25 cellular contexts compared by ENCODE assay signal in the genomic region with DNA sequence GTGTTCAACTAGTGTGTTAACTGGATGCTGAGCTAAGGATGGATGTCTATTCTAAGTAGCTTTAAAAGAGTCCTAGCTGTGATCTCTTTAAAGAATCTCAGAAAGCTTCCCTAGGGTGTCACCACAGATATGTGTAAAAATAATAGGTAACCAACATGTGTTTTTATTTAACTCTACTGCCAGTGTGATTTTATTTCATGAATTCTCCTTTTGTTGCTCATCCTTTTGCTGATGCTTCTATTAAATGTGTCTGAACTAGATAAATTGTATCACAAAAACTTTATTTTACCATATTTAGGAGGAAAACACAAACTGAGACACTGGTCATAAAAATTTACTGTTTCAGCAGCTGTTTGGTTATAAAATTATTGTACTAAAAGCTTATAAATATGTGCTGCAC.
DNase-seq lines count a peak whose midpoint lies in the region; TF ChIP-seq lines count a peak whose summit lies in the region.
"Had no signal": no experiment of that assay in that cellular context is flagged by ENCODE, and none has a peak within 500 bp of the region (broad histone marks: within the 10 kb centered on the region; RNA-seq: fewer than 3 reads in every experiment).

No MANE protein-coding gene starts in this region.

- no peaks in the 10 kb centered on the region for H3K4me1 Mint-ChIP-seq in immature natural killer cell
- H3K4me1 Mint-ChIP-seq: activated CD4-positive, alpha-beta T cell treated with anti-CD3 and anti-CD28 coated beads, Interleukin-2, amount 10 ng/mL, durations not matched to agents 7 days and 5 days; CD8-positive, alpha-beta memory T cell; naive thymus-derived CD8-positive, alpha-beta T cell had no signal

- H4K20me1 ChIP-seq in SU-DHL-6 (ENCODE audit: low read depth, low read length) = no peaks in the 10 kb centered on the region

- H3K9me3 ChIP-seq in SU-DHL-6 (ENCODE audit: insufficient read depth, low read length) = no peaks in the 10 kb centered on the region
- H3K9me3 ChIP-seq in skeletal muscle satellite cell (replicated peaks; ENCODE audit: low read length) = no peaks in the 10 kb centered on the region
- H3K9me3 ChIP-seq: thyroid gland had no signal

- peaks cover 23% of the 10 kb centered on the region for H3K4me1 ChIP-seq in skeletal muscle satellite cell (ENCODE audit: control insufficient read depth, insufficient read depth, low read length)
- H3K4me1 ChIP-seq: thyroid gland had no signal

- H2AFZ ChIP-seq in SU-DHL-6 (ENCODE audit: low read depth, low read length, severe bottlenecking) = peak overlapping the region; percentile 68

- no peaks in the 10 kb centered on the region for H3K79me2 ChIP-seq in SU-DHL-6 (ENCODE audit: insufficient read depth, low read length)

- no peak overlapping the region for H3K27ac Mint-ChIP-seq in immature natural killer cell
- H3K27ac Mint-ChIP-seq: activated CD4-positive, alpha-beta T cell treated with anti-CD3 and anti-CD28 coated beads, Interleukin-2, amount 10 ng/mL, durations not matched to agents 7 days and 5 days; activated T-cell treated with anti-CD3 and anti-CD28 coated beads, Interleukin-2, amount 50 U/mL, for 72 hours; CD8-positive, alpha-beta memory T cell; naive thymus-derived CD8-positive, alpha-beta T cell; stimulated activated naive CD8-positive, alpha-beta T cell treated with anti-CD3 and anti-CD28 coated beads, Interleukin-15, Interleukin-2, amounts not matched to agents 100 ng/mL and 50 ng/mL, for 24 hours had no signal

- H3K9me3 Mint-ChIP-seq in immature natural killer cell = peaks cover 0 to 14% (median 4%) of the 10 kb centered on the region in 6 donors
- H3K9me3 Mint-ChIP-seq: activated CD4-positive, alpha-beta T cell treated with anti-CD3 and anti-CD28 coated beads, Interleukin-2, amount 10 ng/mL, durations not matched to agents 7 days and 5 days; stimulated activated naive CD8-positive, alpha-beta T cell treated with anti-CD3 and anti-CD28 coated beads, Interleukin-15, Interleukin-2, amounts not matched to agents 100 ng/mL and 50 ng/mL, for 24 hours had no signal

- H3K4me3 ChIP-seq in SU-DHL-6 (ENCODE audit: insufficient read depth, low read length, poor library complexity, severe bottlenecking) = no peak overlapping the region
- H3K4me3 ChIP-seq in fibroblast of the aortic adventitia (ENCODE audit: low read depth, low read length) = no peak overlapping the region
- H3K4me3 ChIP-seq in skeletal muscle satellite cell (ENCODE audit: low read length) = no peak overlapping the region
- H3K4me3 ChIP-seq: thyroid gland had no signal

- no peak overlapping the region for H3K27ac ChIP-seq in SU-DHL-6 (ENCODE audit: low read depth, low read length)
- H3K27ac ChIP-seq: thyroid gland had no signal

- no peak overlapping the region for H3K4me3 Mint-ChIP-seq in immature natural killer cell
- H3K4me3 Mint-ChIP-seq: activated CD4-positive, alpha-beta T cell treated with anti-CD3 and anti-CD28 coated beads, Interleukin-2, amount 10 ng/mL, durations not matched to agents 7 days and 5 days; activated T-cell treated with anti-CD3 and anti-CD28 coated beads, Interleukin-2, amount 50 U/mL, for 72 hours; CD8-positive, alpha-beta memory T cell; mesothelial cell of epicardium; naive thymus-derived CD8-positive, alpha-beta T cell; stimulated activated naive CD8-positive, alpha-beta T cell treated with anti-CD3 and anti-CD28 coated beads, Interleukin-15, Interleukin-2, amounts not matched to agents 100 ng/mL and 50 ng/mL, for 24 hours had no signal

- no peaks in the 10 kb centered on the region for H3K36me3 Mint-ChIP-seq in immature natural killer cell
- H3K36me3 Mint-ChIP-seq: CD8-positive, alpha-beta memory T cell had no signal

- H3K27me3 Mint-ChIP-seq in immature natural killer cell (ENCODE audit: low read depth in 3 of 3) = peaks cover 0 to 4% (median 0%) of the 10 kb centered on the region in 3 donors
- H3K27me3 Mint-ChIP-seq: activated CD4-positive, alpha-beta T cell treated with anti-CD3 and anti-CD28 coated beads, Interleukin-2, amount 10 ng/mL, durations not matched to agents 7 days and 5 days; stimulated activated naive CD8-positive, alpha-beta T cell treated with anti-CD3 and anti-CD28 coated beads, Interleukin-15, Interleukin-2, amounts not matched to agents 100 ng/mL and 50 ng/mL, for 24 hours had no signal

- no peak overlapping the region for H3K4me2 ChIP-seq in SU-DHL-6 (ENCODE audit: low read depth, low read length, poor library complexity, severe bottlenecking)
- no peak overlapping the region for H3K4me2 ChIP-seq in skeletal muscle satellite cell (ENCODE audit: low read length)

- H3K9ac ChIP-seq in SU-DHL-6 (ENCODE audit: low read length) (no peak overlapping the region), skeletal muscle satellite cell (ENCODE audit: low read depth, low read length) (peak overlapping the region; percentile 27)

- no peaks in the 10 kb centered on the region for H3F3A ChIP-seq in SU-DHL-6 (ENCODE audit: insufficient read depth)

- H3K36me3 ChIP-seq in SU-DHL-6 (ENCODE audit: low read length) (no peaks in the 10 kb centered on the region), skeletal muscle satellite cell (ENCODE audit: insufficient read depth, low read length) (no peaks in the 10 kb centered on the region)
- H3K36me3 ChIP-seq: thyroid gland had no signal

- TF ChIP-seq CTCF in SU-DHL-6 (IDR thresholded peaks at IDR 0.05; ENCODE audit: insufficient read depth, low read length, poor library complexity, severe bottlenecking) = no peak
- TF ChIP-seq CTCF in fibroblast of the aortic adventitia (IDR thresholded peaks at IDR 0.05; ENCODE audit: insufficient read depth, low read length) = no peak

- DNase-seq in GM04503 (ENCODE audit: low read depth) = peak; percentile 81
- DNase-seq in fibroblast of the aortic adventitia (ENCODE audit: low read depth) = peak; percentile 36
- DNase-seq in NCI-H1105 (lab: John Stamatoyannopoulos, UW) = no peak
- DNase-seq in immature natural killer cell = no peak
- DNase-seq in effector CD8-positive, alpha-beta T cell (lab: John Stamatoyannopoulos, UW) = no peak
- DNase-seq: activated CD4-positive, alpha-beta T cell treated with anti-CD3 and anti-CD28 coated beads, Interleukin-2, amount 10 ng/mL, durations not matched to agents 7 days and 5 days; activated naive CD4-positive, alpha-beta T cell treated with anti-CD3 and anti-CD28 coated beads, Interleukin-2, amount 50 U/mL, for 16 hours; activated T-cell treated with anti-CD3 and anti-CD28 coated beads, Interleukin-2, amount 50 U/mL, for 72 hours; caudate nucleus; CD8-positive, alpha-beta memory T cell; dermis blood vessel endothelial cell; DMS153; GOT3; hypothalamus; left ventricle myocardium superior; naive thymus-derived CD8-positive, alpha-beta T cell; NCI-H187 treated with DMSO at 0.1 percent for 48 hours; NCI-H69; occipital lobe; RPMI8226; thyroid gland had no signal

- no peaks in the 10 kb centered on the region for H3K9me2 ChIP-seq in SU-DHL-6 (replicated peaks; ENCODE audit: insufficient read depth, low read length)

- H3K27me3 ChIP-seq in SU-DHL-6 (ENCODE audit: low read length) (no peaks in the 10 kb centered on the region), skeletal muscle satellite cell (ENCODE audit: control insufficient read depth, insufficient read depth, low read length) (no peaks in the 10 kb centered on the region)
- H3K27me3 ChIP-seq: thyroid gland had no signal

Comparison
In these comparisons a context has a peak if more than half of its experiments do, and no peak if none do; other contexts are left out.
1. DNase-seq: peak in GM04503 (single experiment) and fibroblast of the aortic adventitia (single experiment); none in NCI-H1105 (single experiment), immature natural killer cell (0 of 3) and effector CD8-positive, alpha-beta T cell (single experiment).